Comparison of ENCODE assay signal across 8 cellular contexts in genomic region chr2:62704654-62705006, GRCh38. TPM values are rescaled to one million over a fixed set of nuclear protein-coding genes. Genes with fewer than 3 reads are reported as not detected.
DNase-seq lines count a peak whose midpoint lies in the region; ATAC-seq and TF ChIP-seq lines count a peak whose summit lies in the region.

No MANE protein-coding gene starts in this region.

- H3K27ac ChIP-seq in DND-41 (ENCODE audit: low read length) (peak overlapping the region; percentile 80), Peyer's patch (peak overlapping the region; percentile 84 to 88 (median 86)), esophagus (ENCODE audit: low read depth in 2 of 2, low read length in 1 of 2) (peak overlapping the region; percentile 91 to 96), trophoblast cell (ENCODE audit: low read depth, low read length) (peak overlapping the region; percentile 80)

- TF ChIP-seq CTCF in DND-41 (IDR thresholded peaks at IDR 0.05; ENCODE audit: borderline replicate concordance, extremely low read depth, low read length, poor library complexity, severe bottlenecking) (no peak), Peyer's patch (IDR thresholded peaks at IDR 0.05) (no peak)

- no peaks in the 10 kb centered on the region for H3K9me3 ChIP-seq in DND-41 (ENCODE audit: insufficient read depth, low read length, severe bottlenecking)
- no peaks in the 10 kb centered on the region for H3K9me3 ChIP-seq in Peyer's patch
- H3K9me3 ChIP-seq in esophagus (ENCODE audit: control insufficient read depth in 2 of 2, insufficient read depth in 1 of 2, low read depth in 1 of 2, low read length in 1 of 2), result no peaks in the 10 kb centered on the region
- no peaks in the 10 kb centered on the region for H3K9me3 ChIP-seq in trophoblast cell (ENCODE audit: insufficient read depth, low read depth, low read length)

- H4K8ac ChIP-seq in trophoblast cell (ENCODE audit: low read depth, low read length), result peak overlapping the region; percentile 35

- no peaks in the 10 kb centered on the region for H4K20me1 ChIP-seq in DND-41 (ENCODE audit: insufficient read depth, low read length)

- no peak overlapping the region for H3K18ac ChIP-seq in trophoblast cell (ENCODE audit: low read length)

- H3K4me2 ChIP-seq in DND-41 (ENCODE audit: insufficient read depth, low read length) (peak overlapping the region; percentile 80), trophoblast cell (ENCODE audit: low read length) (peak overlapping the region; percentile 66)

- TF ChIP-seq POLR2A in Peyer's patch (IDR thresholded peaks at IDR 0.05), result no peak

- H2BK5ac ChIP-seq in trophoblast cell (ENCODE audit: low read depth, low read length, poor library complexity), result peak overlapping the region; percentile 47

- no peak overlapping the region for H4K12ac ChIP-seq in trophoblast cell (ENCODE audit: low read depth, low read length)

- DNase-seq in DND-41 (no peak), Peyer's patch (no peak), trophoblast cell (no peak)
- no peak for DNase-seq in effector CD4-positive, alpha-beta T cell

- H3K36me3 ChIP-seq in DND-41 (ENCODE audit: insufficient read depth, low read length) (peaks cover 8% of the 10 kb centered on the region; the same call in 1 of the 2 replicates), Peyer's patch (no peaks in the 10 kb centered on the region), esophagus (ENCODE audit: control insufficient read depth in 2 of 2, insufficient read depth in 2 of 2, low read length in 1 of 2) (no peaks in the 10 kb centered on the region), trophoblast cell (ENCODE audit: control insufficient read depth in 1 of 2, insufficient read depth in 2 of 2, low read length in 2 of 2) (peaks cover 0 to 2% of the 10 kb centered on the region in 2 experiments)

- peak overlapping the region; percentile 88 for H2AFZ ChIP-seq in DND-41 (ENCODE audit: low read depth, low read length)
- no peak overlapping the region for H2AFZ ChIP-seq in trophoblast cell (ENCODE audit: insufficient read depth, low read length, poor library complexity)

- 4 to 10% methylated on average over 2 of the region's 2 CpGs for WGBS in esophagus, 2 donors
- WGBS in trophoblast cell (ENCODE audit: extremely low coverage, insufficient coverage, insufficient read length), result no CpG with 5 or more reads among the region's 2 CpGs

- H3K79me2 ChIP-seq in DND-41 (ENCODE audit: insufficient read depth, low read length) (peaks cover 40% of the 10 kb centered on the region), trophoblast cell (ENCODE audit: control insufficient read depth, insufficient read depth, low read length, poor library complexity) (peaks cover 13% of the 10 kb centered on the region)

- no peaks in the 10 kb centered on the region for H3K27me3 ChIP-seq in DND-41 (ENCODE audit: insufficient read depth, low read length, poor library complexity)
- no peaks in the 10 kb centered on the region for H3K27me3 ChIP-seq in Peyer's patch
- no peaks in the 10 kb centered on the region for H3K27me3 ChIP-seq in esophagus (ENCODE audit: control insufficient read depth in 1 of 2, insufficient read depth in 2 of 2, low read length in 2 of 2)
- no peaks in the 10 kb centered on the region for H3K27me3 ChIP-seq in trophoblast cell (ENCODE audit: insufficient read depth, low read length)

- H2BK120ac ChIP-seq in trophoblast cell (ENCODE audit: insufficient read depth, low read length, poor library complexity), result no peak overlapping the region

- H3K4ac ChIP-seq in trophoblast cell (ENCODE audit: low read depth, low read length), result no peak overlapping the region

- no peak overlapping the region for H2AK5ac ChIP-seq in trophoblast cell (ENCODE audit: low read length)

- no peak for ATAC-seq in DND-41 (ENCODE audit: insufficient read depth, low read depth)
- no peak for ATAC-seq in GM18861 (IDR thresholded peaks at IDR 0.05; ENCODE audit: unreplicated experiment)
- ATAC-seq in HG03095 (IDR thresholded peaks at IDR 0.05; ENCODE audit: unreplicated experiment), result no peak
- ATAC-seq in HG03439 (IDR thresholded peaks at IDR 0.05; ENCODE audit: unreplicated experiment), result no peak

- peak overlapping the region; percentile 51 to 74; a peak in 3 of 4 replicates for H3K4me3 ChIP-seq in DND-41 (ENCODE audit: low read depth in 1 of 2, low read length in 2 of 2)
- peak overlapping the region; percentile 83 to 98 (median 94) for H3K4me3 ChIP-seq in Peyer's patch
- peak overlapping the region; percentile 56 to 91 for H3K4me3 ChIP-seq in esophagus (ENCODE audit: low read depth in 1 of 2, low read length in 2 of 2)
- no peak overlapping the region for H3K4me3 ChIP-seq in trophoblast cell (ENCODE audit: low read depth, low read length)

- H3K14ac ChIP-seq in trophoblast cell (ENCODE audit: low read length), result peak overlapping the region; percentile 18

- H4K91ac ChIP-seq in trophoblast cell (ENCODE audit: low read depth, low read length), result no peak overlapping the region

- H3K9ac ChIP-seq in DND-41 (ENCODE audit: low read depth, low read length) (peak overlapping the region; percentile 73), trophoblast cell (ENCODE audit: low read length) (peak overlapping the region; percentile 67)

- H2BK12ac ChIP-seq in trophoblast cell (ENCODE audit: low read length), result no peak overlapping the region

- peaks cover 7% of the 10 kb centered on the region for H3K79me1 ChIP-seq in trophoblast cell (ENCODE audit: low read length)

- H3K23ac ChIP-seq in trophoblast cell (ENCODE audit: low read length), result no peak overlapping the region

- H3K4me1 ChIP-seq in DND-41 (ENCODE audit: insufficient read depth, low read length) (peaks cover 44% of the 10 kb centered on the region), Peyer's patch (peaks cover 0 to 26% (median 1%) of the 10 kb centered on the region in 4 donors), esophagus (ENCODE audit: control insufficient read depth in 2 of 2, insufficient read depth in 2 of 2, low read length in 1 of 2) (no peaks in the 10 kb centered on the region), trophoblast cell (ENCODE audit: control insufficient read depth in 1 of 2, insufficient read depth in 2 of 2, low read length in 2 of 2) (peaks cover 3 to 12% of the 10 kb centered on the region in 2 experiments)

RNA-seq across cellular contexts. Expression of gene EHBP1, which starts 0.9 kb away (rescaled TPM):
- total RNA-seq in Peyer's patch, result 100 to 1,000 TPM in 1 of 4 donors, 10 to 100 TPM in 3; 27.1 to 190 (median 60.8) TPM
- 10 to 100 TPM; 14.1 to 28.9 TPM for polyA plus RNA-seq in esophagus
- 50.6 and 56.9 TPM in 2 replicates for polyA plus RNA-seq in trophoblast cell (2013)
